8 cellular contexts compared by ENCODE assay signal in the genomic region with DNA sequence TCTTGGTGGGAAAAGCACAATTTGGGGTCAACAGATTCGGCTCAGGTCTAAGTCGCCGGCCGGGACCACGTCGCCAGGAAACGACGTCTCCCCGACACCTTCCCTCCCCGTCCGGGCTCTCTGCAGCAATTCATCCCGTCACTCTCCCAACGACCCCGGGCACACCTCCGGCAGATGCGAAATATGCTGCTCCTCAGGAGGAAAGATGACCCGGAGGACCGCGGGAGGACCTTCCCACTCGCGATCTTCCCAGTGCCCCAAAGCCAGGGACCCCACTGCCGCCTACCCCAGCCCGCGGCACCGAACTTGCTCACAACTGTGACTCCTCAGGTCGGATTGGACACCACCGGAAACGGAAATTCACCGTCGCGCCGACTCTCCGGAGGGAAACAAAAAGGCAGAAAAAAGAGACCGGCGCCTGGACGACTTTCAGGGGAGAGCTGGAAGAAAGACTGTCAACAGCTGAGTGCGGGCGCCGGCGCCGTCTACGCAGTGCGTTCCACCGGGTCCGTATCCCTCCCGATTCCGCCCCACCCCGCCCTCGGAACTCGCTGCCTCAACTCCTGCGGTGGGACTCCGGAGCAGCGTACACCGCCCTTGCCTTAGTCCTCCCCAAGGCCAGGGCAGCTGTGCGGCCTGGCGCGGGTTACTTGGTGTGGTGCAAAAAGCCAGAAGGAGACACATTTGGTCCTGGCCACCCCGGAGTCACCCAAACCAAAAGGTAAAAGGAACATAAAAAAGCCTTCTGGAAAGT. TPM values are rescaled to one million over a fixed set of nuclear protein-coding genes. Genes with fewer than 3 reads are reported as not detected.
DNase-seq lines count a peak whose midpoint lies in the region; ATAC-seq, FAIRE-seq and TF ChIP-seq lines count a peak whose summit lies in the region.

No MANE protein-coding gene starts in this region.

- no peak for FAIRE-seq in bronchial epithelial cell (lab: Jason Lieb, UNC)

- no peaks in the 10 kb centered on the region for H3K27me3 ChIP-seq in ACC112 (ENCODE audit: insufficient read depth, low read length)
- H3K27me3 ChIP-seq in bronchial epithelial cell (ENCODE audit: control insufficient read depth, insufficient read depth, low read length) = no peaks in the 10 kb centered on the region
- H3K27me3 ChIP-seq in smooth muscle cell (ENCODE audit: low read depth) = no peaks in the 10 kb centered on the region

- peak; percentile 66 for DNase-seq in NCI-H2196 treated with DMSO at 0.1 percent for 48 hours (lab: John Stamatoyannopoulos, UW; ENCODE audit: unreplicated experiment)
- peak; percentile 93 for DNase-seq in WTC11 (ENCODE audit: low spot score)
- peak; percentile 76 for DNase-seq in bronchial epithelial cell (ENCODE audit: low read depth)
- DNase-seq in iPS-NIHi7 (ENCODE audit: extremely low spot score) = peak; percentile 79
- DNase-seq in smooth muscle cell (lab: John Stamatoyannopoulos, UW; ENCODE audit: unreplicated experiment) = peak; percentile 71

- H3F3A ChIP-seq in smooth muscle cell (ENCODE audit: low read depth) = no peaks in the 10 kb centered on the region

- peaks cover 19% of the 10 kb centered on the region for H3K36me3 Mint-ChIP-seq in WTC11

- no peaks in the 10 kb centered on the region for H4K20me1 ChIP-seq in smooth muscle cell (ENCODE audit: low read depth)

- CTCF ChIA-PET in WTC11 (lab: Charles Lee) = interaction anchor here (0.7 to 2.0 kb wide), 4 partner anchors 12 to 201 kb away, joined by 3 to 5 read pairs (median 4); no protein-coding TSS in a partner anchor

- ATAC-seq in GM18867 (IDR thresholded peaks at IDR 0.05; ENCODE audit: unreplicated experiment) (peak; percentile 83), HG03103 (IDR thresholded peaks at IDR 0.05; ENCODE audit: low read depth, unreplicated experiment) (peak; percentile 75), WTC11 (peak; percentile 83)

- H3K4me1 ChIP-seq in ACC112 (ENCODE audit: control insufficient read depth, insufficient read depth, low read length, unreplicated experiment) = peaks cover 4% of the 10 kb centered on the region
- peaks cover 14% of the 10 kb centered on the region for H3K4me1 ChIP-seq in smooth muscle cell (ENCODE audit: low read depth)

- H3K4me3 Mint-ChIP-seq in WTC11 = peak overlapping the region; percentile 95

- POLR2A ChIA-PET in WTC11 (lab: Charles Lee) = interaction anchor here (0.6 to 3.3 kb wide), 3 partner anchors 11 to 54 kb away, joined by 3 to 19 read pairs (median 3); a partner anchor contains a TSS

- peak overlapping the region; percentile 100 for H3K4me2 ChIP-seq in smooth muscle cell

- no peak for TF ChIP-seq CTCF in WTC11 (IDR thresholded peaks at IDR 0.05)
- no peak for TF ChIP-seq CTCF in bronchial epithelial cell (IDR thresholded peaks at IDR 0.05; ENCODE audit: insufficient read depth, low read length, severe bottlenecking)
- TF ChIP-seq CTCF in smooth muscle cell (IDR thresholded peaks at IDR 0.05; ENCODE audit: borderline replicate concordance, insufficient read depth, poor library complexity, severe bottlenecking) = no peak

- H3K9me3 Mint-ChIP-seq in WTC11 = no peaks in the 10 kb centered on the region

- H3K79me2 ChIP-seq in ACC112 (ENCODE audit: control insufficient read depth, insufficient read depth, low read length, unreplicated experiment) = peaks cover 34% of the 10 kb centered on the region
- peaks cover 47% of the 10 kb centered on the region for H3K79me2 ChIP-seq in smooth muscle cell (ENCODE audit: low read depth)

- peaks cover 10% of the 10 kb centered on the region for H3K36me3 ChIP-seq in ACC112 (ENCODE audit: insufficient read depth, low read length)
- H3K36me3 ChIP-seq in bronchial epithelial cell (ENCODE audit: control insufficient read depth, insufficient read depth, low read length) = peaks cover 9% of the 10 kb centered on the region
- H3K36me3 ChIP-seq in smooth muscle cell (ENCODE audit: low read depth) = peaks cover 4% of the 10 kb centered on the region

- H2AFZ ChIP-seq in ACC112 (ENCODE audit: low read length, unreplicated experiment) (peak overlapping the region; percentile 43), smooth muscle cell (ENCODE audit: low read depth) (peak overlapping the region; percentile 93)

- H3K4me1 Mint-ChIP-seq in WTC11 = 0 out of 2 replicates have a peak, but pooled peaks cover 2% of the 10 kb centered on the region

- peak overlapping the region; percentile 97 for H3K27ac Mint-ChIP-seq in WTC11

- H3K4me3 ChIP-seq in ACC112 (ENCODE audit: low read depth, low read length) = peak overlapping the region; percentile 92
- peak overlapping the region; percentile 74 for H3K4me3 ChIP-seq in bronchial epithelial cell (ENCODE audit: low read depth, low read length)
- H3K4me3 ChIP-seq in smooth muscle cell = peak overlapping the region; percentile 92

- H3K27ac ChIP-seq in ACC112 (ENCODE audit: low read depth, low read length) (peak overlapping the region; percentile 89), smooth muscle cell (ENCODE audit: low read depth) (peak overlapping the region; percentile 85)

- H3K9me3 ChIP-seq in smooth muscle cell (replicated peaks; ENCODE audit: low read depth) = no peaks in the 10 kb centered on the region

- H3K9ac ChIP-seq in smooth muscle cell (ENCODE audit: low read depth) = peak overlapping the region; percentile 88

- 1% methylated on average over 58 of the region's 58 CpGs for whole genome bisulfite sequencing in smooth muscle cell (ENCODE audit: low lambda C conversion rate)

- H3K27me3 Mint-ChIP-seq in WTC11 (ENCODE audit: low read depth) = no peaks in the 10 kb centered on the region

TF ChIP-seq in WTC11, 78 proteins besides CTCF, POLR2A, EP300 and RAD21 (continues in another document):
- no peak for TF ChIP-seq NFYB (CRISPR knock-in tag; conservative IDR thresholded peaks at IDR 0.05; ENCODE audit: low read depth)
- peak; percentile 53; the same call in 1 of the 2 replicates for TF ChIP-seq JUN (CRISPR knock-in tag; IDR thresholded peaks at IDR 0.05)
- TF ChIP-seq, protein P1, sequence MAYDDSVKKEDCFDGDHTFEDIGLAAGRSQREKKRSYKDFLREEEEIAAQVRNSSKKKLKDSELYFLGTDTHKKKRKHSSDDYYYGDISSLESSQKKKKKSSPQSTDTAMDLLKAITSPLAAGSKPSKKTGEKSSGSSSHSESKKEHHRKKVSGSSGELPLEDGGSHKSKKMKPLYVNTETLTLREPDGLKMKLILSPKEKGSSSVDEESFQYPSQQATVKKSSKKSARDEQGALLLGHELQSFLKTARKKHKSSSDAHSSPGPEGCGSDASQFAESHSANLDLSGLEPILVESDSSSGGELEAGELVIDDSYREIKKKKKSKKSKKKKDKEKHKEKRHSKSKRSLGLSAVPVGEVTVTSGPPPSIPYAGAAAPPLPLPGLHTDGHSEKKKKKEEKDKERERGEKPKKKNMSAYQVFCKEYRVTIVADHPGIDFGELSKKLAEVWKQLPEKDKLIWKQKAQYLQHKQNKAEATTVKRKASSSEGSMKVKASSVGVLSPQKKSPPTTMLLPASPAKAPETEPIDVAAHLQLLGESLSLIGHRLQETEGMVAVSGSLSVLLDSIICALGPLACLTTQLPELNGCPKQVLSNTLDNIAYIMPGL (CRISPR knock-in tag; IDR thresholded peaks at IDR 0.05) = 0 out of 2 replicates have a peak, but pooled peaks have one; percentile 59
- peak; percentile 81 for TF ChIP-seq ETV6 (CRISPR knock-in tag; IDR thresholded peaks at IDR 0.05)
- 0 out of 2 replicates have a peak, but pooled peaks have one; percentile 18 for TF ChIP-seq ZNF232 (CRISPR knock-in tag; IDR thresholded peaks at IDR 0.05)
- TF ChIP-seq TEAD1 (CRISPR knock-in tag; IDR thresholded peaks at IDR 0.05) = peak; percentile 77
- TF ChIP-seq, protein P2, sequence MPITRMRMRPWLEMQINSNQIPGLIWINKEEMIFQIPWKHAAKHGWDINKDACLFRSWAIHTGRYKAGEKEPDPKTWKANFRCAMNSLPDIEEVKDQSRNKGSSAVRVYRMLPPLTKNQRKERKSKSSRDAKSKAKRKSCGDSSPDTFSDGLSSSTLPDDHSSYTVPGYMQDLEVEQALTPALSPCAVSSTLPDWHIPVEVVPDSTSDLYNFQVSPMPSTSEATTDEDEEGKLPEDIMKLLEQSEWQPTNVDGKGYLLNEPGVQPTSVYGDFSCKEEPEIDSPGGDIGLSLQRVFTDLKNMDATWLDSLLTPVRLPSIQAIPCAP (CRISPR knock-in tag; IDR thresholded peaks at IDR 0.05) = 0 out of 2 replicates have a peak, but pooled peaks have one; percentile 22
- TF ChIP-seq, protein P3, sequence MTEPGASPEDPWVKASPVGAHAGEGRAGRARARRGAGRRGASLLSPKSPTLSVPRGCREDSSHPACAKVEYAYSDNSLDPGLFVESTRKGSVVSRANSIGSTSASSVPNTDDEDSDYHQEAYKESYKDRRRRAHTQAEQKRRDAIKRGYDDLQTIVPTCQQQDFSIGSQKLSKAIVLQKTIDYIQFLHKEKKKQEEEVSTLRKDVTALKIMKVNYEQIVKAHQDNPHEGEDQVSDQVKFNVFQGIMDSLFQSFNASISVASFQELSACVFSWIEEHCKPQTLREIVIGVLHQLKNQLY (CRISPR knock-in tag; IDR thresholded peaks at IDR 0.05) = no peak
- 0 out of 2 replicates have a peak, but pooled peaks have one; percentile 5 for TF ChIP-seq ZNF263 (CRISPR knock-in tag; IDR thresholded peaks at IDR 0.05; ENCODE audit: low read depth)
- TF ChIP-seq FOXK1 (CRISPR knock-in tag; IDR thresholded peaks at IDR 0.05) = peak; percentile 80; the same call in 1 of the 2 replicates
- TF ChIP-seq, protein P4, sequence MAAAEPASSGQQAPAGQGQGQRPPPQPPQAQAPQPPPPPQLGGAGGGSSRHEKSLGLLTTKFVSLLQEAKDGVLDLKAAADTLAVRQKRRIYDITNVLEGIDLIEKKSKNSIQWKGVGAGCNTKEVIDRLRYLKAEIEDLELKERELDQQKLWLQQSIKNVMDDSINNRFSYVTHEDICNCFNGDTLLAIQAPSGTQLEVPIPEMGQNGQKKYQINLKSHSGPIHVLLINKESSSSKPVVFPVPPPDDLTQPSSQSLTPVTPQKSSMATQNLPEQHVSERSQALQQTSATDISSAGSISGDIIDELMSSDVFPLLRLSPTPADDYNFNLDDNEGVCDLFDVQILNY (CRISPR knock-in tag; IDR thresholded peaks at IDR 0.05) = peak; percentile 32; the same call in 1 of the 2 replicates
- TF ChIP-seq ZNF416 (CRISPR knock-in tag; IDR thresholded peaks at IDR 0.05) = no peak
- peak; percentile 94 for TF ChIP-seq GABPB1 (CRISPR knock-in tag; IDR thresholded peaks at IDR 0.05)

RNA-seq across cellular contexts. Expression of a gene that starts 13.8 kb away (rescaled TPM):
- 64.2 to 74.2 TPM (median 64.5 TPM) in 3 replicates for total RNA-seq in WTC11 (2021)
- total RNA-seq in bronchial epithelial cell = 55.0 and 92.4 TPM in 2 replicates
- total RNA-seq in smooth muscle cell = 50.3 and 54.7 TPM in 2 replicates
- polyA plus RNA-seq in smooth muscle cell = 36.4 and 41.5 TPM in 2 replicates

RNA-seq across cellular contexts. Expression of a gene that starts 32.4 kb away (rescaled TPM):
- total RNA-seq in WTC11 (2021) (7.5 to 10.4 TPM (median 9.3 TPM) in 3 replicates), bronchial epithelial cell (3.7 and 4.0 TPM in 2 replicates), smooth muscle cell (4.1 and 7.8 TPM in 2 replicates)
- polyA plus RNA-seq in smooth muscle cell = 1.4 and 3.2 TPM in 2 replicates

RNA-seq across cellular contexts. Expression of a gene that starts 51.5 kb away (rescaled TPM):
- 45.9 to 47.9 TPM (median 45.9 TPM) in 3 replicates for total RNA-seq in WTC11 (2021)
- total RNA-seq in bronchial epithelial cell = 13.2 and 25.1 TPM in 2 replicates
- 51.7 and 65.9 TPM in 2 replicates for total RNA-seq in smooth muscle cell
- polyA plus RNA-seq in smooth muscle cell = 67.8 and 68.3 TPM in 2 replicates

RNA-seq across cellular contexts. Expression of a gene that starts 55.1 kb away (rescaled TPM):
- total RNA-seq in WTC11 (2021) (50.5 to 59.1 TPM (median 53.2 TPM) in 3 replicates), bronchial epithelial cell (27.1 and 43.1 TPM in 2 replicates), smooth muscle cell (44.8 and 83.9 TPM in 2 replicates)
- 48.3 and 66.9 TPM in 2 replicates for polyA plus RNA-seq in smooth muscle cell

Comparison
In these comparisons a context has a peak if more than half of its experiments do, and no peak if none do; other contexts are left out.
1. Peak in every context shown above with its lines: DNase-seq, ATAC-seq, H3K4me3 ChIP-seq and H3K27ac ChIP-seq.